ENCODE assay signal across 24 cellular contexts in the genomic region with DNA sequence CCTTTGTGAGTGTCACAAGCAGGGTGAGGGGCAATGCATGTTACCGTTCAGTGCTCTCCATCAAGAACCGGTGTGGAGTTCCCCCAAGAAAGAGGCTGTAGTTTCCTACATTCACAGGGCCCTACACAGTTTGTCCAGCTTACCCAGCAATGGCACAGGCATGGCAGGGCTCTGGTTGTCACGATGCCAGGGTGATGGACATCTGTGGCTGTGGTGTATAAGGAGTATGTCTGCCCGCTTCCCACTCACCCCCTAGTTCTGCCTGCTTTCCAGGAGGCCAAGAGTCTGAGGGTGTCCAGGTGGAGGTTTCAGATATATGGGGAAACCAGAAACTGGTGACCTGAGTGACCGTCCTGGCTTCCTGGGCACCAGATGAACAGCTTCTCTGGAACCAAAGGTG.
DNase-seq lines count a peak whose midpoint lies in the region; ATAC-seq, FAIRE-seq and TF ChIP-seq lines count a peak whose summit lies in the region.
"Had no signal": no experiment of that assay in that cellular context is flagged by ENCODE, and none has a peak within 500 bp of the region (broad histone marks: within the 10 kb centered on the region; RNA-seq: fewer than 3 reads in every experiment).

No MANE protein-coding gene starts in this region.

- peak; percentile 86 for FAIRE-seq in bronchial epithelial cell (lab: Jason Lieb, UNC)
- FAIRE-seq: A549, GM12891, GM18507 had no signal

- intact Hi-C loops in left ventricle myocardium inferior (cut with micrococcal nuclease): no loop called here
- intact Hi-C loops in Right ventricle myocardium inferior (cut with DNase I): no loop called here

- H3K27ac ChIP-seq in SJCRH30: peak overlapping the region; percentile 83
- H3K27ac ChIP-seq in left ventricle myocardium inferior (replicated peaks): no peak overlapping the region
- H3K27ac ChIP-seq: A549 had no signal

- TF ChIP-seq CTCF in bronchial epithelial cell (IDR thresholded peaks at IDR 0.05; ENCODE audit: insufficient read depth, low read length, severe bottlenecking) (no peak), left ventricle myocardium inferior (IDR thresholded peaks at IDR 0.05; ENCODE audit: borderline replicate concordance) (no peak)

- peaks cover 50% of the 10 kb centered on the region for H3K4me1 ChIP-seq in SJCRH30
- peaks cover 10% of the 10 kb centered on the region for H3K4me1 ChIP-seq in left ventricle myocardium inferior
- H3K4me1 ChIP-seq: A549, BE2C had no signal

- no peaks in the 10 kb centered on the region for H3K27me3 ChIP-seq in SJCRH30
- no peaks in the 10 kb centered on the region for H3K27me3 ChIP-seq in bronchial epithelial cell (ENCODE audit: control insufficient read depth, insufficient read depth, low read length)
- H3K27me3 ChIP-seq in left ventricle myocardium inferior (ENCODE audit: low read depth): no peaks in the 10 kb centered on the region

- DNase-seq in SJCRH30: no peak
- DNase-seq in bronchial epithelial cell (ENCODE audit: low read depth): no peak
- peak; percentile 77 for DNase-seq in mesenteric fat pad (ENCODE audit: low spot score)
- no peak for DNase-seq in left ventricle myocardium inferior
- DNase-seq in activated CD8-positive, alpha-beta memory T cell treated with anti-CD3 and anti-CD28 coated beads, Interleukin-2, amount 50 U/mL, for 48 hours: no peak
- DNase-seq in NCI-H1417 (lab: John Stamatoyannopoulos, UW): no peak
- DNase-seq in Right ventricle myocardium inferior (ENCODE audit: missing footprints): no peak
- DNase-seq: 8988T; ACHN; AML-193; BE2C; C1 segment of cervical spinal cord; Calu3; CD4-positive, alpha-beta memory T cell; COR-L47; DMS53; DMS79 treated with DMSO at 0.1 percent for 48 hours; GF-D8; H9 had no signal

- H3K9me3 ChIP-seq in SJCRH30 (replicated peaks) (no peaks in the 10 kb centered on the region), left ventricle myocardium inferior (replicated peaks) (no peaks in the 10 kb centered on the region)
- H3K9me3 ChIP-seq: A549, BE2C had no signal

- H3K36me3 ChIP-seq in SJCRH30: no peaks in the 10 kb centered on the region
- H3K36me3 ChIP-seq in bronchial epithelial cell (ENCODE audit: control insufficient read depth, insufficient read depth, low read length): no peaks in the 10 kb centered on the region
- H3K36me3 ChIP-seq in left ventricle myocardium inferior: no peaks in the 10 kb centered on the region
- H3K36me3 ChIP-seq: BE2C had no signal

- no peak for ATAC-seq in Right ventricle myocardium inferior
- ATAC-seq: A549, GM23338, HCT116 had no signal

- H3K4me3 ChIP-seq in SJCRH30 (no peak overlapping the region), bronchial epithelial cell (ENCODE audit: low read depth, low read length) (no peak overlapping the region), left ventricle myocardium inferior (no peak overlapping the region)
- H3K4me3 ChIP-seq: A549, GM23338 had no signal
